1 cellular context compared by ENCODE assay signal in genomic region chr12:111399741-111400404, GRCh38.
A peak's percentile ranks its signal among the peaks of the same experiment; 100 is the strongest.
TF ChIP-seq lines count a peak whose summit lies in the region.

No MANE protein-coding gene starts in this region.

TF ChIP-seq in HepG2, 621 proteins besides CTCF, POLR2A, EP300 and RAD21:
- TF ChIP-seq ZNF776 (CRISPR knock-in tag; IDR thresholded peaks at IDR 0.05): 0 out of 2 replicates have a peak, but pooled peaks have one; percentile 9
